Comparison of ENCODE assay signal across 8 cellular contexts in genomic region chr19:11587302-11587972, GRCh38. TPM values are rescaled to one million over a fixed set of nuclear protein-coding genes. Genes with fewer than 3 reads are reported as not detected.
DNase-seq lines count a peak whose midpoint lies in the region; ATAC-seq and TF ChIP-seq lines count a peak whose summit lies in the region.

No MANE protein-coding gene starts in this region.

- H3K4me2 ChIP-seq in hepatocyte (no peak overlapping the region), skeletal muscle satellite cell (ENCODE audit: low read length) (peak overlapping the region; percentile 32)

- H2AFZ ChIP-seq in hepatocyte: no peak overlapping the region

- H3K27ac ChIP-seq in hepatocyte: no peak overlapping the region

- H3K4me1 ChIP-seq in hepatocyte (ENCODE audit: insufficient read depth): no peaks in the 10 kb centered on the region
- no peaks in the 10 kb centered on the region for H3K4me1 ChIP-seq in skeletal muscle satellite cell (ENCODE audit: control insufficient read depth, insufficient read depth, low read length)

- H3K4me3 ChIP-seq in astrocyte of the cerebellum (ENCODE audit: low read depth, low read length) (no peak overlapping the region), hepatocyte (no peak overlapping the region), skeletal muscle satellite cell (ENCODE audit: low read length) (no peak overlapping the region)

- H3K9me3 ChIP-seq in hepatocyte (ENCODE audit: low read depth) (no peaks in the 10 kb centered on the region), skeletal muscle satellite cell (replicated peaks; ENCODE audit: low read length) (no peaks in the 10 kb centered on the region)

- H3K36me3 ChIP-seq in hepatocyte (replicated peaks; ENCODE audit: insufficient read depth, low read depth) (no peaks in the 10 kb centered on the region), skeletal muscle satellite cell (ENCODE audit: insufficient read depth, low read length) (no peaks in the 10 kb centered on the region)

- ATAC-seq in HG02938 (IDR thresholded peaks at IDR 0.05; ENCODE audit: unreplicated experiment): no peak

- DNase-seq in NCI-H345 (lab: John Stamatoyannopoulos, UW) (peak; percentile 53), NCI-H345 treated with DMSO at 0.1 percent for 48 hours (lab: John Stamatoyannopoulos, UW; ENCODE audit: unreplicated experiment) (no peak), NCI-H187 treated with DMSO at 0.1 percent for 48 hours (lab: John Stamatoyannopoulos, UW) (peak; percentile 27), T1000 (lab: John Stamatoyannopoulos, UW) (peak; percentile 61), astrocyte of the cerebellum (ENCODE audit: low read depth) (peak; percentile 41), hepatocyte (ENCODE audit: low spot score) (peak; percentile 83)

- H3K79me2 ChIP-seq in hepatocyte: no peaks in the 10 kb centered on the region

- H3K9ac ChIP-seq in skeletal muscle satellite cell (ENCODE audit: low read depth, low read length): no peak overlapping the region

- TF ChIP-seq CTCF in astrocyte of the cerebellum (IDR thresholded peaks at IDR 0.05; ENCODE audit: low read depth, low read length, missing control alignments): peak; percentile 90
- peak; percentile 82 for TF ChIP-seq CTCF in hepatocyte (IDR thresholded peaks at IDR 0.05; ENCODE audit: poor library complexity)

- in situ Hi-C loops in astrocyte of the cerebellum (cut with HindIII; ENCODE audit: low sequenced_read_pairs): no loop called here

- WGBS in hepatocyte (ENCODE audit: low lambda C conversion rate, missing lambda C conversion rate): 8% methylated on average over 7 of the region's 7 CpGs

- no peaks in the 10 kb centered on the region for H3K27me3 ChIP-seq in hepatocyte
- no peaks in the 10 kb centered on the region for H3K27me3 ChIP-seq in skeletal muscle satellite cell (ENCODE audit: control insufficient read depth, insufficient read depth, low read length)

- no peaks in the 10 kb centered on the region for H3K9me2 ChIP-seq in hepatocyte (replicated peaks; ENCODE audit: insufficient read depth)

- H4K20me1 ChIP-seq in hepatocyte (ENCODE audit: insufficient read depth, poor library complexity, severe bottlenecking): no peaks in the 10 kb centered on the region

RNA-seq across cellular contexts. Expression of gene ZNF627, which starts 9.8 kb away (rescaled TPM):
- total RNA-seq in hepatocyte: 20.7 and 21.2 TPM in 2 replicates
- polyA plus RNA-seq in hepatocyte: 7.8 and 12.5 TPM in 2 replicates
- total RNA-seq in skeletal muscle satellite cell (2012; rRNA removed): 12.5 and 13.2 TPM in 2 replicates

RNA-seq across cellular contexts. Expression of gene ACP5, which starts 10.0 kb away (rescaled TPM):
- 16.6 and 18.1 TPM in 2 replicates for total RNA-seq in hepatocyte
- 6.5 and 7.2 TPM in 2 replicates for polyA plus RNA-seq in hepatocyte
- total RNA-seq in skeletal muscle satellite cell (2012; rRNA removed): 0.76 TPM in 1 of 2 replicates, not detected in the other

RNA-seq across cellular contexts. Expression of gene ELOF1, which starts 28.4 kb away (rescaled TPM):
- 28.1 and 30.3 TPM in 2 replicates for total RNA-seq in hepatocyte
- polyA plus RNA-seq in hepatocyte: 72.6 and 81.1 TPM in 2 replicates
- 43.9 and 45.4 TPM in 2 replicates for total RNA-seq in skeletal muscle satellite cell (2012; rRNA removed)

RNA-seq across cellular contexts. Expression of gene CNN1, which starts 48.8 kb away (rescaled TPM):
- total RNA-seq in hepatocyte: 12.1 and 20.1 TPM in 2 replicates
- 12.6 and 12.9 TPM in 2 replicates for polyA plus RNA-seq in hepatocyte
- total RNA-seq in skeletal muscle satellite cell (2012; rRNA removed): 0.44 and 0.76 TPM in 2 replicates

RNA-seq across cellular contexts. Expression of gene ECSIT, which starts 58.5 kb away (rescaled TPM):
- total RNA-seq in hepatocyte: 32.5 and 36.3 TPM in 2 replicates
- polyA plus RNA-seq in hepatocyte: 23.2 and 26.3 TPM in 2 replicates
- total RNA-seq in skeletal muscle satellite cell (2012; rRNA removed): 24.6 and 26.6 TPM in 2 replicates
